11 cellular contexts compared by ENCODE assay signal in genomic region chr2:36449943-36450392, GRCh38.
DNase-seq lines count a peak whose midpoint lies in the region; ATAC-seq and TF ChIP-seq lines count a peak whose summit lies in the region.
"Had no signal": no experiment of that assay in that cellular context is flagged by ENCODE, and none has a peak within 500 bp of the region (broad histone marks: within the 10 kb centered on the region; RNA-seq: fewer than 3 reads in every experiment).

No MANE protein-coding gene starts in this region.

- no peak overlapping the region for H3K4me3 Mint-ChIP-seq in activated naive CD8-positive, alpha-beta T cell treated with anti-CD3 and anti-CD28 coated beads for 36 hours
- no peak overlapping the region for H3K4me3 Mint-ChIP-seq in stimulated activated memory B cell treated with anti-CD40 and anti-IgM and Interleukin-4, amounts not matched to agents 10 μg/mL and 1 μg/mL and 100 μg/mL, for 72 hours
- H3K4me3 Mint-ChIP-seq: activated B cell treated with CpG ODN at 0.5 μM for 24 hours; activated T-cell treated with anti-CD3 and anti-CD28 coated beads, Interleukin-2, amount 50 U/mL, for 4 hours; central memory CD8-positive, alpha-beta T cell had no signal

- POLR2A ChIA-PET in Panc1 (lab: Charles Lee): no interaction called here

- H3K36me3 ChIP-seq in Panc1 (ENCODE audit: control insufficient read depth, insufficient read depth, low read length) (peaks cover 62% of the 10 kb centered on the region), right lobe of liver (peaks cover 0 to 2% (median 0%) of the 10 kb centered on the region in 4 donors), tibial nerve (peaks cover 0 to 48% (median 0%) of the 10 kb centered on the region in 3 donors)

- H3K36me3 Mint-ChIP-seq in activated naive CD8-positive, alpha-beta T cell treated with anti-CD3 and anti-CD28 coated beads for 36 hours: peaks cover 3% of the 10 kb centered on the region
- no peaks in the 10 kb centered on the region for H3K36me3 Mint-ChIP-seq in stimulated activated memory B cell treated with anti-CD40 and anti-IgM and Interleukin-4, amounts not matched to agents 10 μg/mL and 1 μg/mL and 100 μg/mL, for 72 hours

- TF ChIP-seq EP300 in tibial nerve (IDR thresholded peaks at IDR 0.05): no peak

- TF ChIP-seq POLR2A in right lobe of liver (IDR thresholded peaks at IDR 0.05): no peak
- no peak for TF ChIP-seq POLR2A in tibial nerve (IDR thresholded peaks at IDR 0.05)

- no peak overlapping the region for H3K4me3 ChIP-seq in Panc1 (ENCODE audit: low read depth in 2 of 2, low read length in 2 of 2)
- H3K4me3 ChIP-seq in right lobe of liver: no peak overlapping the region
- H3K4me3 ChIP-seq in tibial nerve: no peak overlapping the region

- peak overlapping the region; percentile 76 for H3K27ac ChIP-seq in Panc1 (ENCODE audit: low read length)
- peak overlapping the region; percentile 30 for H3K27ac ChIP-seq in cingulate gyrus (ENCODE audit: low read depth, low read length)
- peak overlapping the region in 2 of 3 donors; percentile 20 to 50 for H3K27ac ChIP-seq in right lobe of liver
- peak overlapping the region in 3 of 4 donors; percentile 13 to 47 (median 42) for H3K27ac ChIP-seq in tibial nerve

- no peaks in the 10 kb centered on the region for H3K9me3 ChIP-seq in Panc1 (ENCODE audit: control insufficient read depth, insufficient read depth, low read depth, low read length)
- H3K9me3 ChIP-seq in right lobe of liver: no peaks in the 10 kb centered on the region
- no peaks in the 10 kb centered on the region for H3K9me3 ChIP-seq in tibial nerve

- H3K9me3 Mint-ChIP-seq in activated naive CD8-positive, alpha-beta T cell treated with anti-CD3 and anti-CD28 coated beads for 36 hours: no peaks in the 10 kb centered on the region
- no peaks in the 10 kb centered on the region for H3K9me3 Mint-ChIP-seq in stimulated activated memory B cell treated with anti-CD40 and anti-IgM and Interleukin-4, amounts not matched to agents 10 μg/mL and 1 μg/mL and 100 μg/mL, for 72 hours
- H3K9me3 Mint-ChIP-seq: activated B cell treated with CpG ODN at 0.5 μM for 24 hours; activated T-cell treated with anti-CD3 and anti-CD28 coated beads, Interleukin-2, amount 50 U/mL, for 4 hours; central memory CD8-positive, alpha-beta T cell had no signal

- no peaks in the 10 kb centered on the region for H3K27me3 Mint-ChIP-seq in activated naive CD8-positive, alpha-beta T cell treated with anti-CD3 and anti-CD28 coated beads for 36 hours
- H3K27me3 Mint-ChIP-seq in stimulated activated memory B cell treated with anti-CD40 and anti-IgM and Interleukin-4, amounts not matched to agents 10 μg/mL and 1 μg/mL and 100 μg/mL, for 72 hours: peaks cover 7% of the 10 kb centered on the region
- H3K27me3 Mint-ChIP-seq: activated B cell treated with CpG ODN at 0.5 μM for 24 hours; central memory CD8-positive, alpha-beta T cell had no signal

- CTCF ChIA-PET in Panc1 (lab: Charles Lee): no interaction called here

- H3K4me1 Mint-ChIP-seq in activated naive CD8-positive, alpha-beta T cell treated with anti-CD3 and anti-CD28 coated beads for 36 hours: no peaks in the 10 kb centered on the region
- no peaks in the 10 kb centered on the region for H3K4me1 Mint-ChIP-seq in stimulated activated memory B cell treated with anti-CD40 and anti-IgM and Interleukin-4, amounts not matched to agents 10 μg/mL and 1 μg/mL and 100 μg/mL, for 72 hours
- H3K4me1 Mint-ChIP-seq: activated B cell treated with CpG ODN at 0.5 μM for 24 hours; central memory CD8-positive, alpha-beta T cell had no signal

- no peak overlapping the region for H3K27ac Mint-ChIP-seq in activated naive CD8-positive, alpha-beta T cell treated with anti-CD3 and anti-CD28 coated beads for 36 hours
- H3K27ac Mint-ChIP-seq in stimulated activated memory B cell treated with anti-CD40 and anti-IgM and Interleukin-4, amounts not matched to agents 10 μg/mL and 1 μg/mL and 100 μg/mL, for 72 hours: no peak overlapping the region
- H3K27ac Mint-ChIP-seq: activated B cell treated with CpG ODN at 0.5 μM for 24 hours had no signal

- ATAC-seq in Panc1: no peak
- peak; percentile 29 to 34 (median 30) for ATAC-seq in right lobe of liver
- no peak for ATAC-seq in stimulated activated memory B cell treated with anti-CD40 and anti-IgM and Interleukin-4, amounts not matched to agents 10 μg/mL and 1 μg/mL and 100 μg/mL, for 72 hours
- ATAC-seq: activated T-cell treated with anti-CD3 and anti-CD28 coated beads, Interleukin-2, amount 50 U/mL, for 4 hours had no signal

- intact Hi-C loops in Panc1 (cut with micrococcal nuclease; ENCODE audit: unreplicated experiment): loop anchor here (10.0 kb wide), 1 partner anchor 95 kb away; the partner anchor contains the start of gene CRIM1
- intact Hi-C loops in right lobe of liver (cut with DNase I): no loop called here

- in situ Hi-C loops in Panc1 (cut with HindIII; ENCODE audit: low pct_unique_long_range_greater_than_20kb, low sequenced_read_pairs): no loop called here

- H3K27me3 ChIP-seq in Panc1 (ENCODE audit: control insufficient read depth, insufficient read depth, low read length) (no peaks in the 10 kb centered on the region), right lobe of liver (no peaks in the 10 kb centered on the region), tibial nerve (no peaks in the 10 kb centered on the region)

- TF ChIP-seq CTCF in Panc1 (IDR thresholded peaks at IDR 0.05) (no peak), right lobe of liver (IDR thresholded peaks at IDR 0.05) (no peak), tibial nerve (IDR thresholded peaks at IDR 0.05) (no peak)

- no TSS peak for BruUV-seq in Panc1 (replicated peaks; lab: Mats Ljungman, UMichigan)

- DNase-seq in Panc1 (ENCODE audit: low read depth, low spot score) (no peak), right lobe of liver (no peak), tibial nerve (ENCODE audit: low spot score in 2 of 2) (no peak), COLO829 (ENCODE audit: low spot score) (no peak)
- no peak for DNase-seq in activated naive CD8-positive, alpha-beta T cell treated with anti-CD3 and anti-CD28 coated beads for 36 hours
- DNase-seq: activated B cell treated with CpG ODN at 0.5 μM for 24 hours; activated T-cell treated with anti-CD3 and anti-CD28 coated beads, Interleukin-2, amount 50 U/mL, for 4 hours; COR-L47 had no signal

- H3K4me1 ChIP-seq in Panc1 (ENCODE audit: control insufficient read depth, insufficient read depth, low read length): peaks cover 64% of the 10 kb centered on the region
- no peaks in the 10 kb centered on the region for H3K4me1 ChIP-seq in right lobe of liver
- peaks cover 0 to 54% (median 8%) of the 10 kb centered on the region in 4 donors for H3K4me1 ChIP-seq in tibial nerve

- 36% methylated on average over 6 of the region's 6 CpGs for whole genome bisulfite sequencing in right lobe of liver (ENCODE audit: insufficient coverage, low coverage, low lambda C conversion rate, missing lambda C conversion rate)
- WGBS in tibial nerve, 2 donors: 66 to 79% methylated on average over 6 of the region's 6 CpGs

Comparison
In these comparisons a context has a peak if more than half of its experiments do, and no peak if none do; other contexts are left out.
1. ATAC-seq: peak in right lobe of liver (4 of 4); none in Panc1 (single experiment) and stimulated activated memory B cell treated with anti-CD40 and anti-IgM and Interleukin-4, amounts not matched to agents 10 μg/mL and 1 μg/mL and 100 μg/mL, for 72 hours (single experiment).
2. Peak in every context shown above with its lines, with median percentiles within 50 percentile points of each other: H3K27ac ChIP-seq.